Comparison of ENCODE assay signal across 2 cellular contexts in genomic region chr12:74917743-74918142, GRCh38.
TF ChIP-seq lines count a peak whose summit lies in the region.

No MANE protein-coding gene starts in this region.

TF ChIP-seq in HCT116, 20 proteins besides CTCF, POLR2A, EP300 and RAD21:
- no peak for TF ChIP-seq REST (IDR thresholded peaks at IDR 0.05; ENCODE audit: low read depth)
- no peak for TF ChIP-seq JUND (IDR thresholded peaks at IDR 0.05)
- no peak for TF ChIP-seq EZH2 (IDR thresholded peaks at IDR 0.05)
- TF ChIP-seq ZBTB33 (IDR thresholded peaks at IDR 0.05; ENCODE audit: extremely low read depth, insufficient replicate concordance, low read length) = no peak
- no peak for TF ChIP-seq EGR1 (IDR thresholded peaks at IDR 0.05; ENCODE audit: low read depth)
- no peak for TF ChIP-seq POLR2AphosphoS5 (IDR thresholded peaks at IDR 0.05; ENCODE audit: low read depth, low read length)
- TF ChIP-seq CEBPB (IDR thresholded peaks at IDR 0.05; ENCODE audit: low read depth) = no peak
- no peak for TF ChIP-seq SP1 (IDR thresholded peaks at IDR 0.05; ENCODE audit: low read depth)
- no peak for TF ChIP-seq YY1 (IDR thresholded peaks at IDR 0.05; ENCODE audit: extremely low read depth, insufficient replicate concordance, low read depth, low read length)

TF ChIP-seq in Ishikawa, 13 proteins besides CTCF, POLR2A, EP300 and RAD21 (continued from another document):
- TF ChIP-seq CREB1 (IDR thresholded peaks at IDR 0.05; ENCODE audit: low read depth) (no peak), YY1 (IDR thresholded peaks at IDR 0.05; ENCODE audit: low read depth) (no peak), CEBPB (IDR thresholded peaks at IDR 0.05) (no peak), EGR1 (IDR thresholded peaks at IDR 0.05) (no peak), NFIC (IDR thresholded peaks at IDR 0.05) (peak; percentile 64), USF1 (IDR thresholded peaks at IDR 0.05) (no peak)
